Comparison of ENCODE assay signal across 25 cellular contexts in the genomic region with DNA sequence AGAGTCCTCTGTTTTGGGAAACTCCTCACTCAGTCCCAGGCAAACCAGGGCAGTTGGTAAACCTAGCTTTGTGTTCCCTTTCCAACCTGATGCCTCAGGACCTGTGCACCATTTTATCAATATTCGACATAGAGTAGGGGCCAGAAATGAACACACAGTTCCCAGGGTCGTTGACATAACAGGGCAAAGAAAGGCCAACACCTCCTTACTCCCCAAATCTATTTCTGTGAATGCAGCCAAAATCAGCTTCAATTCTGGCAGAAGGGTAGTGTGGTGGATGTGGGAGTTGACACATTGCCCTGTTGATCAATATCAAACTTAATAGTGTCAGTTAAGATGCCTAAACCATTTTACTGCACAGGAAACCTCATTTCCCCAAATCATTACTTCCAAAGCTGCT.
"Had no signal": no experiment of that assay in that cellular context is flagged by ENCODE, and none has a peak within 500 bp of the region (broad histone marks: within the 10 kb centered on the region; RNA-seq: fewer than 3 reads in every experiment).

No MANE protein-coding gene starts in this region.

- H3K4me3 Mint-ChIP-seq: immature natural killer cell; mesothelial cell of epicardium; naive B cell; nephron; neural crest cell; stimulated activated effector memory CD8-positive, alpha-beta T cell treated with anti-CD3 and anti-CD28 coated beads, Interleukin-12 subunit alpha, Interleukin-12 subunit beta, amount 100 ng/mL, for 72 hours; stimulated activated naive CD8-positive, alpha-beta T cell treated with anti-CD3 and anti-CD28 coated beads, Interleukin-15, Interleukin-2, amounts not matched to agents 100 ng/mL and 50 ng/mL, for 24 hours had no signal

- H3K27ac Mint-ChIP-seq: immature natural killer cell; mesothelial cell of epicardium; naive B cell; stimulated activated effector memory CD8-positive, alpha-beta T cell treated with anti-CD3 and anti-CD28 coated beads, Interleukin-12 subunit alpha, Interleukin-12 subunit beta, amount 100 ng/mL, for 72 hours; stimulated activated naive CD8-positive, alpha-beta T cell treated with anti-CD3 and anti-CD28 coated beads, Interleukin-15, Interleukin-2, amounts not matched to agents 100 ng/mL and 50 ng/mL, for 24 hours had no signal

- H3K36me3 Mint-ChIP-seq: immature natural killer cell; mesothelial cell of epicardium; naive B cell; stimulated activated effector memory CD8-positive, alpha-beta T cell treated with anti-CD3 and anti-CD28 coated beads, Interleukin-12 subunit alpha, Interleukin-12 subunit beta, amount 100 ng/mL, for 72 hours had no signal

- DNase-seq: hypothalamus; immature natural killer cell; kidney; left colon; left ventricle myocardium inferior; mesendoderm; naive B cell; nucleus accumbens; pancreas; posterior cingulate gyrus; retina; right cardiac atrium; sigmoid colon; small intestine; spleen; stimulated activated CD4-positive, alpha-beta T cell treated with anti-CD3 and anti-CD28 coated beads, Interleukin-4, amount 100 ng/mL, for 24 hours; stimulated activated naive CD4-positive, alpha-beta T cell; tibial artery; trophoblast cell; upper lobe of right lung had no signal

- ATAC-seq: left colon; pancreas; right cardiac atrium; stimulated activated effector memory CD8-positive, alpha-beta T cell treated with anti-CD3 and anti-CD28 coated beads, Interleukin-12 subunit alpha, Interleukin-12 subunit beta, amount 100 ng/mL, for 72 hours; upper lobe of right lung had no signal

- H3K9me3 Mint-ChIP-seq: immature natural killer cell; mesothelial cell of epicardium; naive B cell; nephron; stimulated activated effector memory CD8-positive, alpha-beta T cell treated with anti-CD3 and anti-CD28 coated beads, Interleukin-12 subunit alpha, Interleukin-12 subunit beta, amount 100 ng/mL, for 72 hours; stimulated activated naive CD8-positive, alpha-beta T cell treated with anti-CD3 and anti-CD28 coated beads, Interleukin-15, Interleukin-2, amounts not matched to agents 100 ng/mL and 50 ng/mL, for 24 hours had no signal

- H3K4me1 Mint-ChIP-seq: neural crest cell; stimulated activated effector memory CD8-positive, alpha-beta T cell treated with anti-CD3 and anti-CD28 coated beads, Interleukin-12 subunit alpha, Interleukin-12 subunit beta, amount 100 ng/mL, for 72 hours had no signal
